8 cellular contexts compared by ENCODE assay signal in the genomic region with DNA sequence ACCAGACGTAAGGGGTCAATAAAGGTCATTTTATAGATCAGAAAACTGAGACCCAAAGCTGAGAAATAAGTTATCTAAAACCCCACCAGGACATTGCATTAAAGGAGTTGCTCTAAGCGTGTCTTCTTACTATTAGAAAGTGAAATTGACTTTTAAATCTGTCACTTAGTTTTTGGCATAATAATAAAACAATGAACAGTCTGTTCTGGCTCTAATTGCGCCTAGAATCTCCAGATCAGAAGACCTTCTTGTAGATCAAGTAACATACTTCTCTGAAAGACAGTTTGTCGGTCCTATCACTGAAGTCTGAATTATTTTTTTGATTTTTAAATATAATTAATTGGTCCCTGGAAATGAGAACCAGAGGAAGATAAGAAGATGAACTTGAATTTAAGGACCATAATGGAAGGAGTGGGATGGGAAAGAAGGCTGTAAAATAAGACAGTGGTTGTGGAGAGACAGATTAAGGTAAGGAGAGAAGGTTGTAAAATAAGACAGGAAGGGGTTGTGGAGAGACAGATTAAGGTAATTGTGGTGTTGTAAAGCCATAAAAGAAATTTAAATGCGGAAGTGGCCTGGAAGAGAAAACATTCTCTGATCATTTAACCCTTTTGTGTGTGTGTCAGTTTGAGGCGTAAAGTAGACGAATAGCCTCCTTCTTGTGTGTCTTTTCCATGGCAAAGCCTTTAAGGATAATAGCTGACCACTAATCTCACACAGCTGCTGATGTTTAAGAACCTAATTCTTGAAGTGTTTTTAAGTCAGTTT. TPM values are rescaled to one million over a fixed set of nuclear protein-coding genes. Genes with fewer than 3 reads are reported as not detected.
DNase-seq lines count a peak whose midpoint lies in the region; ATAC-seq, FAIRE-seq and TF ChIP-seq lines count a peak whose summit lies in the region.

No MANE protein-coding gene starts in this region.

- H3K4me3 ChIP-seq in osteoblast (ENCODE audit: insufficient read depth, low read length): peak overlapping the region; percentile 60

- no peaks in the 10 kb centered on the region for H3K27me3 ChIP-seq in osteoblast (ENCODE audit: insufficient read depth, low read length)

- H3K4me2 ChIP-seq in osteoblast (ENCODE audit: insufficient read depth, low read length): peak overlapping the region; percentile 80

- no peak for FAIRE-seq in GM12891 (lab: Jason Lieb, UNC)

- ATAC-seq in GM19324 (IDR thresholded peaks at IDR 0.05; ENCODE audit: low FRiP score, unreplicated experiment): no peak
- ATAC-seq in HG02970 (IDR thresholded peaks at IDR 0.05; ENCODE audit: low FRiP score, unreplicated experiment): no peak

- peak overlapping the region; percentile 45 for H3K27ac ChIP-seq in osteoblast (ENCODE audit: low read depth, low read length)

- peaks cover 72% of the 10 kb centered on the region for H4K20me1 ChIP-seq in osteoblast (ENCODE audit: insufficient read depth, low read length)

- peaks cover 98% of the 10 kb centered on the region for H3K79me2 ChIP-seq in osteoblast (ENCODE audit: insufficient read depth, low read length)

- TF ChIP-seq POLR2A in GM12891 (IDR thresholded peaks at IDR 0.05; ENCODE audit: low read depth, low read length): no peak

- no peak for TF ChIP-seq CTCF in osteoblast (IDR thresholded peaks at IDR 0.05; ENCODE audit: extremely low read depth, low read depth, low read length)

- H3K9me3 ChIP-seq in osteoblast (ENCODE audit: low read depth, low read length): no peaks in the 10 kb centered on the region

- DNase-seq in GM12891 (ENCODE audit: insufficient read length, low spot score) (no peak), NCI-H82 treated with DMSO at 0.1 percent for 48 hours (lab: John Stamatoyannopoulos, UW; ENCODE audit: unreplicated experiment) (peak; percentile 8), osteoblast (ENCODE audit: insufficient read length, low spot score, missing footprints) (no peak), NCI-H1105 treated with DMSO at 0.1 percent for 48 hours (lab: John Stamatoyannopoulos, UW) (no peak), NCI-H1092 treated with DMSO at 0.1 percent for 48 hours (lab: John Stamatoyannopoulos, UW) (no peak)
- peak; percentile 60 for DNase-seq in central memory CD4-positive, alpha-beta T cell

- H2AFZ ChIP-seq in osteoblast (ENCODE audit: low read length): no peak overlapping the region

- peaks cover 69% of the 10 kb centered on the region for H3K4me1 ChIP-seq in osteoblast (ENCODE audit: insufficient read depth, low read length)

- H3K36me3 ChIP-seq in osteoblast (ENCODE audit: insufficient read depth, low read length): no peaks in the 10 kb centered on the region

TF ChIP-seq in GM12891, 5 proteins besides CTCF, POLR2A, EP300 and RAD21:
- TF ChIP-seq PAX5 (IDR thresholded peaks at IDR 0.05; ENCODE audit: insufficient read depth, low read length, severe bottlenecking) (no peak), SPI1 (IDR thresholded peaks at IDR 0.05; ENCODE audit: low read depth, low read length) (peak; percentile 90)

RNA-seq across cellular contexts. Expression of gene TOP1, which starts 20.0 kb away (rescaled TPM):
- polyA plus RNA-seq in GM12891 (2012; ENCODE audit: low read depth, missing spikeins): 67.2 TPM
- total RNA-seq in osteoblast: 9.4 and 10.5 TPM in 2 replicates

Comparison
In these comparisons a context has a peak if more than half of its experiments do, and no peak if none do; other contexts are left out.
1. DNase-seq: peak in NCI-H82 treated with DMSO at 0.1 percent for 48 hours (single experiment) and central memory CD4-positive, alpha-beta T cell (single experiment); none in GM12891 (single experiment), osteoblast (single experiment), NCI-H1105 treated with DMSO at 0.1 percent for 48 hours (single experiment) and NCI-H1092 treated with DMSO at 0.1 percent for 48 hours (single experiment).